ENCODE assay signal across 1 cellular context in genomic region chr1:28577738-28578536, GRCh38.
TF ChIP-seq lines count a peak whose summit lies in the region.

No MANE protein-coding gene starts in this region.

TF ChIP-seq in A549, 52 proteins besides CTCF, POLR2A, EP300 and RAD21 (continued from another document):
- TF ChIP-seq BCL3 (IDR thresholded peaks at IDR 0.05) = 0 out of 3 replicates have a peak, but pooled peaks have one; percentile 2
- TF ChIP-seq RCOR1 (IDR thresholded peaks at IDR 0.05; ENCODE audit: low read depth, low read length) = no peak
- TF ChIP-seq NPAS2 (CRISPR knock-in tag; IDR thresholded peaks at IDR 0.05; ENCODE audit: borderline replicate concordance) = no peak
- TF ChIP-seq TFCP2L1 (CRISPR knock-in tag; IDR thresholded peaks at IDR 0.05) = 0 out of 2 replicates have a peak, but pooled peaks have one; percentile 14
- peak; percentile 33; the same call in 1 of the 2 replicates for TF ChIP-seq RARB (CRISPR knock-in tag; IDR thresholded peaks at IDR 0.05)
- TF ChIP-seq ATOH8 (CRISPR knock-in tag; IDR thresholded peaks at IDR 0.05; ENCODE audit: low read depth) = no peak
- no peak; the same call in 1 of the 2 replicates for TF ChIP-seq MAX (IDR thresholded peaks at IDR 0.05)
- TF ChIP-seq CHD4 (IDR thresholded peaks at IDR 0.05; ENCODE audit: borderline replicate concordance) = no peak
- no peak for TF ChIP-seq PBX3 (IDR thresholded peaks at IDR 0.05)
- no peak for TF ChIP-seq MAZ (IDR thresholded peaks at IDR 0.05; ENCODE audit: borderline replicate concordance, low read depth, low read length)
- no peak for TF ChIP-seq PHF8 (IDR thresholded peaks at IDR 0.05; ENCODE audit: borderline replicate concordance, low read depth)
- TF ChIP-seq CEBPB (IDR thresholded peaks at IDR 0.05) = no peak
- TF ChIP-seq ZC3H11A (IDR thresholded peaks at IDR 0.05) = no peak
- no peak for TF ChIP-seq BHLHE40 (IDR thresholded peaks at IDR 0.05; ENCODE audit: low read depth, low read length)
- no peak for TF ChIP-seq HES2 (IDR thresholded peaks at IDR 0.05)
- no peak for TF ChIP-seq HOXB5 (CRISPR knock-in tag; IDR thresholded peaks at IDR 0.05)
- TF ChIP-seq ELK1 (IDR thresholded peaks at IDR 0.05; ENCODE audit: low read depth, low read length) = no peak
- 0 out of 2 replicates have a peak, but pooled peaks have one; percentile 91 for TF ChIP-seq POLR2AphosphoS2 (conservative IDR thresholded peaks at IDR 0.05; ENCODE audit: low read length)
- TF ChIP-seq E2F6 (IDR thresholded peaks at IDR 0.05; ENCODE audit: borderline replicate concordance, low read depth) = no peak
- TF ChIP-seq JUN (IDR thresholded peaks at IDR 0.05) = peak; percentile 11 to 57; a peak in 2 of 5 replicates
- TF ChIP-seq MYC (IDR thresholded peaks at IDR 0.05; ENCODE audit: borderline replicate concordance, low read length) = no peak
- TF ChIP-seq GATA3 (IDR thresholded peaks at IDR 0.05; ENCODE audit: borderline replicate concordance) = 0 out of 2 replicates have a peak, but pooled peaks have one; percentile 14
- TF ChIP-seq ZNF302 (CRISPR knock-in tag; IDR thresholded peaks at IDR 0.05) = no peak
- peak; percentile 65; the same call in 1 of the 2 replicates for TF ChIP-seq FOSB (CRISPR knock-in tag; IDR thresholded peaks at IDR 0.05)
- TF ChIP-seq KDM1A (IDR thresholded peaks at IDR 0.05; ENCODE audit: low read depth) = no peak
